Comparison of ENCODE assay signal across 8 cellular contexts in genomic region chrX:71859637-71860036, GRCh38. TPM values are rescaled to one million over a fixed set of nuclear protein-coding genes. Genes with fewer than 3 reads are reported as not detected.
DNase-seq lines count a peak whose midpoint lies in the region; ATAC-seq and TF ChIP-seq lines count a peak whose summit lies in the region.

No MANE protein-coding gene starts in this region.

- H3K9ac ChIP-seq in parathyroid adenoma, result no peak overlapping the region

- H3K9me3 ChIP-seq in parathyroid adenoma (ENCODE audit: control insufficient read depth, low read length), result no peaks in the 10 kb centered on the region

- H2AFZ ChIP-seq in parathyroid adenoma, result no peak overlapping the region

- peak; percentile 32 for DNase-seq in NCI-H2107 treated with DMSO at 0.1 percent for 48 hours (lab: John Stamatoyannopoulos, UW; ENCODE audit: unreplicated experiment)
- no peak for DNase-seq in NCI-H2107 (lab: John Stamatoyannopoulos, UW)
- DNase-seq in HuH-7 (ENCODE audit: low spot score), result peak; percentile 16
- DNase-seq in SW480 (ENCODE audit: low spot score), result peak; percentile 51
- no peak for DNase-seq in epithelial cell of proximal tubule (ENCODE audit: low read depth)

- H3K4me2 ChIP-seq in parathyroid adenoma (ENCODE audit: low read length), result no peak overlapping the region

- H3K36me3 ChIP-seq in parathyroid adenoma (ENCODE audit: control insufficient read depth, insufficient read depth, low read length), result no peaks in the 10 kb centered on the region

- TF ChIP-seq CTCF in epithelial cell of proximal tubule (conservative IDR thresholded peaks at IDR 0.05; ENCODE audit: low read depth, low read length) (peak; percentile 53), parathyroid adenoma (IDR thresholded peaks at IDR 0.05) (peak; percentile 50)

- no peak overlapping the region for H3K27ac ChIP-seq in parathyroid adenoma

- no peaks in the 10 kb centered on the region for H3K4me1 ChIP-seq in parathyroid adenoma

- H3K4me3 ChIP-seq in epithelial cell of proximal tubule (ENCODE audit: low read depth, low read length), result no peak overlapping the region
- no peak overlapping the region for H3K4me3 ChIP-seq in parathyroid adenoma (ENCODE audit: low read depth, low read length)

- H3K27me3 ChIP-seq in parathyroid adenoma (ENCODE audit: control insufficient read depth, insufficient read depth, low read length), result no peaks in the 10 kb centered on the region

- ATAC-seq in HG03175 (IDR thresholded peaks at IDR 0.05; ENCODE audit: unreplicated experiment) (no peak), HG02870 (IDR thresholded peaks at IDR 0.05; ENCODE audit: unreplicated experiment) (no peak)

- H3K79me2 ChIP-seq in parathyroid adenoma, result no peaks in the 10 kb centered on the region

RNA-seq across cellular contexts. Expression of gene NHSL2, which starts 51.0 kb away (rescaled TPM):
- 1.0 and 1.1 TPM in 2 replicates for total RNA-seq in epithelial cell of proximal tubule

Comparison
In these comparisons a context has a peak if more than half of its experiments do, and no peak if none do; other contexts are left out.
1. DNase-seq: peak in NCI-H2107 treated with DMSO at 0.1 percent for 48 hours (single experiment), HuH-7 (single experiment) and SW480 (single experiment); none in NCI-H2107 (single experiment) and epithelial cell of proximal tubule (single experiment).